11 cellular contexts compared by ENCODE assay signal in genomic region chr10:124087672-124088634, GRCh38. TPM values are rescaled to one million over a fixed set of nuclear protein-coding genes. Genes with fewer than 3 reads are reported as not detected.
DNase-seq lines count a peak whose midpoint lies in the region; ATAC-seq, FAIRE-seq and TF ChIP-seq lines count a peak whose summit lies in the region.
"Had no signal": no experiment of that assay in that cellular context is flagged by ENCODE, and none has a peak within 500 bp of the region (broad histone marks: within the 10 kb centered on the region; RNA-seq: fewer than 3 reads in every experiment).

No MANE protein-coding gene starts in this region.

- no peak overlapping the region for H3K4ac ChIP-seq in H1 (replicated peaks; ENCODE audit: insufficient read length, low read depth, low read length)

- CTCF ChIA-PET in H1 (lab: Charles Lee; ENCODE audit: partially characterized antibody): interaction anchor here (1.0 to 2.7 kb wide), 7 partner anchors 9 to 162 kb away, joined by 3 to 20 read pairs (median 4); no protein-coding TSS in a partner anchor

- peaks cover 3 to 13% of the 10 kb centered on the region in 2 experiments for H4K20me1 ChIP-seq in H1 (replicated peaks in 1 of 2; ENCODE audit: control insufficient read depth in 1 of 2, insufficient read depth in 2 of 2, low read length in 2 of 2)

- no peak overlapping the region for H4K91ac ChIP-seq in H1 (replicated peaks; ENCODE audit: insufficient read length, low read length)

- H3K4me2 ChIP-seq in H1 (ENCODE audit: insufficient read depth in 1 of 2, low read depth in 2 of 2, low read length in 2 of 2): no peak overlapping the region

- H2BK15ac ChIP-seq in H1 (ENCODE audit: low read length): no peak overlapping the region

- no peak overlapping the region for H3K56ac ChIP-seq in H1 (replicated peaks; ENCODE audit: insufficient read length, low read depth, low read length)

- TF ChIP-seq CTCF in H1 (IDR thresholded peaks at IDR 0.05; ENCODE audit: control extremely low read depth in 1 of 3, insufficient read depth in 1 of 3, low read depth in 1 of 3, low read length in 3 of 3) (no peak), omental fat pad (IDR thresholded peaks at IDR 0.05) (no peak)

- H4K8ac ChIP-seq in H1 (ENCODE audit: extremely low read depth, insufficient read depth, low read length): no peak overlapping the region; the same call in 1 of the 2 replicates

- peaks cover 4 to 32% (median 23%) of the 10 kb centered on the region in 4 experiments; a peak in 6 of 7 replicates for H3K27me3 ChIP-seq in H1 (replicated peaks in 1 of 4; ENCODE audit: control insufficient read depth in 3 of 4, extremely low read depth in 1 of 4, insufficient read depth in 3 of 4, low read length in 3 of 4)

- H3K79me1 ChIP-seq in H1 (ENCODE audit: low read depth, low read length): 0 out of 2 replicates have a peak, but pooled peaks cover 2% of the 10 kb centered on the region

- POLR2A ChIA-PET in H1 (lab: Charles Lee; ENCODE audit: partially characterized antibody): interaction anchor here (1.1 to 2.2 kb wide), 4 partner anchors 10 to 22 kb away, joined by 3 to 5 read pairs (median 4); no protein-coding TSS in a partner anchor

- TF ChIP-seq EP300 in H1 (IDR thresholded peaks at IDR 0.05; ENCODE audit: borderline replicate concordance in 1 of 2, low read depth in 2 of 2, low read length in 2 of 2): no peak

- H2BK120ac ChIP-seq in H1 (replicated peaks; ENCODE audit: low read depth, low read length): no peak overlapping the region

- TF ChIP-seq POLR2A in H1 (IDR thresholded peaks at IDR 0.05; ENCODE audit: control extremely low read depth in 1 of 2, low read depth in 2 of 2, low read length in 2 of 2): no peak

- H3K79me2 ChIP-seq in H1 (ENCODE audit: control insufficient read depth in 1 of 2, insufficient read depth in 2 of 2, low read length in 2 of 2): peaks cover 0 to 13% of the 10 kb centered on the region in 2 experiments; a peak in 2 of 4 replicates

- no peaks in the 10 kb centered on the region for H3K36me3 ChIP-seq in H1 (ENCODE audit: control insufficient read depth in 2 of 4, insufficient read depth in 4 of 4, low read length in 3 of 4)
- H3K36me3 ChIP-seq: suprapubic skin had no signal

- no peak overlapping the region for H3K4me3 ChIP-seq in H1 (ENCODE audit: extremely low read depth in 1 of 4, insufficient read depth in 2 of 4, low read depth in 3 of 4, low read length in 4 of 4)
- H3K4me3 ChIP-seq: suprapubic skin had no signal

- no peak for FAIRE-seq in H1 (lab: Jason Lieb, UNC)

- H4K5ac ChIP-seq in H1 (ENCODE audit: insufficient read length, low read depth, low read length): no peak overlapping the region

- no peaks in the 10 kb centered on the region for H3K9me3 ChIP-seq in H1 (ENCODE audit: insufficient read depth in 2 of 2, low read depth in 1 of 2, low read length in 1 of 2)
- H3K9me3 ChIP-seq: suprapubic skin had no signal

- no peak overlapping the region for H2BK20ac ChIP-seq in H1 (ENCODE audit: low read length)

- H3K9ac ChIP-seq in H1 (replicated peaks in 1 of 4; ENCODE audit: extremely low read depth in 1 of 4, low read depth in 3 of 4, low read length in 3 of 4): no peak overlapping the region

- TF ChIP-seq RAD21 in H1 (IDR thresholded peaks at IDR 0.05 in 1 of 2, conservative IDR thresholded peaks at IDR 0.05 in 1 of 2; ENCODE audit: low read depth in 2 of 2, low read length in 2 of 2): no peak

- no peak overlapping the region for H2BK12ac ChIP-seq in H1 (ENCODE audit: low read depth, low read length)

- 0 out of 2 replicates have a peak overlapping the region, but pooled peaks have one; percentile 0 for H2AK5ac ChIP-seq in H1 (ENCODE audit: low read depth, low read length)

- H3K18ac ChIP-seq in H1 (ENCODE audit: extremely low read depth, low read length): no peak overlapping the region; the same call in 1 of the 2 replicates

- H3K23ac ChIP-seq in H1 (ENCODE audit: insufficient read length): no peak overlapping the region

- WGBS in H1 (ENCODE audit: extremely low coverage in 1 of 2, insufficient coverage in 1 of 2, insufficient read length in 1 of 2, insufficient replicate concordance in 2 of 2, low coverage in 1 of 2, low lambda C conversion rate in 2 of 2, missing lambda C conversion rate in 1 of 2), 2 experiments: 84% methylated on average over 26 of the region's 27 CpGs; no CpG with 5 or more reads in 1 of the 2 experiments

- peaks cover 12% of the 10 kb centered on the region; the same call in 1 of the 2 replicates for H3K23me2 ChIP-seq in H1 (ENCODE audit: low read depth, low read length)

- H3K27ac ChIP-seq in H1 (ENCODE audit: low read depth, low read length): no peak overlapping the region
- H3K27ac ChIP-seq: suprapubic skin had no signal

- DNase-seq in DMS153 (lab: John Stamatoyannopoulos, UW) (peak; percentile 61), NCI-H2029 treated with DMSO at 0.1 percent for 48 hours (lab: John Stamatoyannopoulos, UW) (peak; percentile 58), H1 (ENCODE audit: low read depth in 1 of 2, low spot score in 2 of 2) (no peak), occipital lobe (lab: John Stamatoyannopoulos, UW) (peak; percentile 67), activated gamma-delta T cell (lab: John Stamatoyannopoulos, UW) (no peak), omental fat pad (ENCODE audit: low spot score) (no peak), NK-92 (lab: John Stamatoyannopoulos, UW; ENCODE audit: unreplicated experiment) (no peak), AG08396 (ENCODE audit: low spot score) (no peak)
- DNase-seq: naive B cell had no signal

- H2AFZ ChIP-seq in H1 (ENCODE audit: low read length): no peak overlapping the region

- no peak for ATAC-seq in omental fat pad (ENCODE audit: low FRiP score)

- no peak overlapping the region for H2BK5ac ChIP-seq in H1 (ENCODE audit: low read depth, low read length)

- H3K14ac ChIP-seq in H1 (ENCODE audit: insufficient read length): no peak overlapping the region

- peaks cover 0 to 3% (median 2%) of the 10 kb centered on the region in 4 experiments; a peak in 4 of 7 replicates for H3K4me1 ChIP-seq in H1 (replicated peaks in 1 of 4; ENCODE audit: control insufficient read depth in 3 of 4, insufficient read depth in 4 of 4, low read length in 3 of 4)

TF ChIP-seq in H1, 55 proteins besides CTCF, POLR2A, EP300 and RAD21:
- no peak for TF ChIP-seq TBP (IDR thresholded peaks at IDR 0.05; ENCODE audit: low read depth, low read length)
- no peak for TF ChIP-seq CTBP2 (IDR thresholded peaks at IDR 0.05; ENCODE audit: borderline replicate concordance, insufficient read depth, insufficient read length, low read length)
- TF ChIP-seq ATF3 (IDR thresholded peaks at IDR 0.05; ENCODE audit: insufficient read depth, low read depth, low read length): no peak
- no peak for TF ChIP-seq KDM4A (IDR thresholded peaks at IDR 0.05; ENCODE audit: low read depth, low read length, severe bottlenecking)
- TF ChIP-seq GTF2F1 (IDR thresholded peaks at IDR 0.05; ENCODE audit: borderline replicate concordance, low read depth, low read length): no peak
- TF ChIP-seq PHF8 (conservative IDR thresholded peaks at IDR 0.05; ENCODE audit: low read depth, low read length): no peak
- no peak for TF ChIP-seq TAF7 (optimal IDR thresholded peaks at IDR 0.05; ENCODE audit: borderline replicate concordance, low read depth, low read length)
- no peak for TF ChIP-seq ZNF274 (IDR thresholded peaks at IDR 0.05; ENCODE audit: borderline replicate concordance, extremely low read depth, low read length)
- TF ChIP-seq JUN (IDR thresholded peaks at IDR 0.05; ENCODE audit: low read depth, low read length): no peak
- TF ChIP-seq NANOG (IDR thresholded peaks at IDR 0.05; ENCODE audit: insufficient read depth, low read depth, low read length, poor library complexity, severe bottlenecking): no peak
- no peak for TF ChIP-seq KDM1A (IDR thresholded peaks at IDR 0.05; ENCODE audit: borderline replicate concordance, low read length)
- TF ChIP-seq POU5F1 (IDR thresholded peaks at IDR 0.05; ENCODE audit: low read depth, low read length): no peak
- TF ChIP-seq MAX (IDR thresholded peaks at IDR 0.05): no peak
- TF ChIP-seq SRF (IDR thresholded peaks at IDR 0.05; ENCODE audit: low read depth, low read length): no peak
- no peak for TF ChIP-seq E2F6 (IDR thresholded peaks at IDR 0.05)

RNA-seq across cellular contexts. Expression of gene CHST15, which starts 5.4 kb away (rescaled TPM):
- total RNA-seq in H1 (2021; fragmentation: NEBNext Ultra II Directional; extraction: Animal tissue kit (Norgen Biotek cat#: 25700)): 9.1 and 9.4 TPM in 2 replicates
- 7.4 and 8.8 TPM in 2 replicates for polyA plus RNA-seq in H1 (2011; rRNA removed)
- 6.8 TPM for polyA plus RNA-seq in H1 (2011; cell fraction: cytosol; rRNA removed)
- 9.3 TPM for polyA plus RNA-seq in H1 (2011; cell fraction: nucleus; rRNA removed)
- polyA plus RNA-seq in H1 (2012, experiment 1 of 2): 5.7 to 7.3 TPM (median 6.0 TPM) in 4 replicates
- polyA plus RNA-seq in H1 (2012, experiment 2 of 2): 2.3 TPM
- 4.7 TPM for polyA plus RNA-seq in H1 (2013, experiment 1 of 2)
- 5.0 TPM for polyA plus RNA-seq in H1 (2013, experiment 2 of 2)
- polyA minus RNA-seq in H1 (2011; rRNA and poly(A)+ RNA removed): 17.4 and 19.5 TPM in 2 replicates
- 7.5 TPM for polyA minus RNA-seq in H1 (2011; cell fraction: cytosol; rRNA and poly(A)+ RNA removed)
- 15.1 TPM for polyA minus RNA-seq in H1 (2011; cell fraction: nucleus; rRNA and poly(A)+ RNA removed)
- total RNA-seq in occipital lobe (58.6 TPM), omental fat pad (10 to 100 TPM; 35.7 to 69.5 (median 51.1) TPM)
- total RNA-seq: activated T-helper 2 cell treated with anti-CD3 and anti-CD28 coated beads, Interferon-gamma antibody, Interleukin-2, Interleukin-4, amounts not matched to agents 10 μg/mL and 5 μg/mL and 100 μg/mL, durations not matched to agents 14 hours and 24 hours and 36 hours had no signal

Comparison
In these comparisons a context has a peak if more than half of its experiments do, and no peak if none do; other contexts are left out.
1. DNase-seq: peak in DMS153 (single experiment), NCI-H2029 treated with DMSO at 0.1 percent for 48 hours (single experiment) and occipital lobe (single experiment); none in H1 (0 of 2), activated gamma-delta T cell (single experiment), omental fat pad (single experiment), NK-92 (single experiment) and AG08396 (single experiment).